In the genomic region with DNA sequence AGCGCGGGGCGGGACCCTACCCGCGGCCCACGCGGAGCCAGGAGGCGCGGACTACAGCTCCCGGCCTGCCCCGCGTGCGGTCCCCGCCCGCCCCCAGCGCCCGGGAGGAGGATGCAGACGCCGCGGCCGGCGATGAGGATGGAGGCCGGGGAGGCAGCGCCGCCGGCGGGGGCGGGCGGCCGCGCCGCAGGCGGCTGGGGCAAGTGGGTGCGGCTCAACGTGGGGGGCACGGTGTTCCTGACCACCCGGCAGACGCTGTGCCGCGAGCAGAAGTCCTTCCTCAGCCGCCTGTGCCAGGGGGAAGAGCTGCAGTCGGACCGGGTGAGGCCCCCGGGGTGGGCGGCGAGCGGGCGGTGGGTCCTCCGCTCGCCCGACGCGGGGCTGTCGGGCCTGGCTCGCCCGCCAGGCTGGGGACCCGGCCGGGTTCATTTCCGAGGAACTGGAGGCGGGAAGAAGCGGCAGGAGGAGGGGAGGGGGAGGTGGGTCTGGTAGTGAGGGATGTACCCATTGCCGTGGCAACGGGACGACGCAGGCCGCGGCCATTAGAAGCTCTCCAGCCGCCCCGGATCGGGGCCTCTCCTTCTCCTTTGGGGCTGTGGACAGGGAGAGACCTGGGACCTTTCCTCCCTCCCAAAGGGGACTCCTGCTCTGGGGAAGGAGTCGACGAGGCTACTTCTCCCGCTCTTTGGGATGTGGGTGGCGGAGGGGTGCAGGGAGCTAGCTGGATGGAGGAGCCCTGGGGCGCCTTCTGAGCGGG, we compare ENCODE assay signal across 8 cellular contexts. TPM values are rescaled to one million over a fixed set of nuclear protein-coding genes. Genes with fewer than 3 reads are reported as not detected.
DNase-seq lines count a peak whose midpoint lies in the region; ATAC-seq, FAIRE-seq and TF ChIP-seq lines count a peak whose summit lies in the region.

A gene with protein sequence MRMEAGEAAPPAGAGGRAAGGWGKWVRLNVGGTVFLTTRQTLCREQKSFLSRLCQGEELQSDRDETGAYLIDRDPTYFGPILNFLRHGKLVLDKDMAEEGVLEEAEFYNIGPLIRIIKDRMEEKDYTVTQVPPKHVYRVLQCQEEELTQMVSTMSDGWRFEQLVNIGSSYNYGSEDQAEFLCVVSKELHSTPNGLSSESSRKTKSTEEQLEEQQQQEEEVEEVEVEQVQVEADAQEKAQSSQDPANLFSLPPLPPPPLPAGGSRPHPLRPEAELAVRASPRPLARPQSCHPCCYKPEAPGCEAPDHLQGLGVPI (plus strand): TSS at position 114 of the 757 bp plus-strand sequence. CDS start 19 bp downstream, at position 133.

- no peaks in the 10 kb centered on the region for H3K9me3 ChIP-seq in A549
- no peaks in the 10 kb centered on the region for H3K9me3 ChIP-seq in adipocyte (ENCODE audit: control insufficient read depth, low read length)
- H3K9me3 ChIP-seq in heart right ventricle = no peaks in the 10 kb centered on the region

- TF ChIP-seq RAD21 in A549 (conservative IDR thresholded peaks at IDR 0.05 in 1 of 2, IDR thresholded peaks at IDR 0.05 in 1 of 2) = no peak

- FAIRE-seq in A549 (lab: Jason Lieb, UNC) = no peak

- peak within 1 kb of the TSS; percentile 87 for H3K4me3 Mint-ChIP-seq in type B pancreatic cell

- CTCF ChIA-PET in A549 (lab: Yijun Ruan, JAX) = interaction anchor here (0.9 to 1.2 kb wide), 3 partner anchors 30 to 196 kb away, joined by 3 to 4 read pairs (median 4); no protein-coding TSS in a partner anchor

- intact Hi-C loops in heart right ventricle (cut with DNase I) (no loop called here), posterior vena cava (cut with DNase I) (no loop called here)

- peaks cover 11% of the 10 kb centered on the region for H3K36me3 ChIP-seq in adipocyte (ENCODE audit: control insufficient read depth, insufficient read depth, low read length, severe bottlenecking)
- peaks cover 0 to 22% (median 6%) of the 10 kb centered on the region in 9 donors for H3K36me3 ChIP-seq in heart right ventricle

- WGBS in A549 (ENCODE audit: missing lambda C conversion rate) = 79% methylated on average over 3 of the region's 76 CpGs
- WGBS in heart right ventricle, 2 donors = 6 to 7% methylated on average over 72 to 76 of the region's 76 CpGs

- peak within 1 kb of the TSS; percentile 86 to 96 for H3K27ac ChIP-seq in A549
- peak within 1 kb of the TSS in 7 of 10 donors; percentile 38 to 81 (median 54) for H3K27ac ChIP-seq in heart right ventricle

- H3K27me3 Mint-ChIP-seq in type B pancreatic cell = no peaks in the 10 kb centered on the region

- peak within 1 kb of the TSS; percentile 90 for H3K4me2 ChIP-seq in A549

- peak; percentile 53 to 77 for DNase-seq in A549 (ENCODE audit: low read depth in 1 of 2, low spot score in 1 of 2)
- DNase-seq in HUDEP-2 (lab: John Stamatoyannopoulos, UW; ENCODE audit: unreplicated experiment in 76 of 76) = peak in 55 of 76 experiments; percentile 1 to 72 (median 44)
- peak; percentile 39 to 77 (median 60) for DNase-seq in T-helper 1 cell
- DNase-seq in adipocyte (ENCODE audit: low read depth) = peak; percentile 92
- peak; percentile 65 to 83 for DNase-seq in heart right ventricle
- DNase-seq in posterior vena cava (ENCODE audit: low spot score) = peak; percentile 90
- peak; percentile 80 for DNase-seq in type B pancreatic cell (ENCODE audit: extremely low spot score, unreplicated experiment)

- H3K4me3 ChIP-seq in A549 (peak within 1 kb of the TSS; percentile 89), adipocyte (ENCODE audit: low read length) (peak within 1 kb of the TSS; percentile 84), heart right ventricle (peak within 1 kb of the TSS; percentile 67 to 81 (median 75))

- ATAC-seq in A549 (peak; percentile 96 to 98), GM18505 (IDR thresholded peaks at IDR 0.05; ENCODE audit: unreplicated experiment) (peak; percentile 58), heart right ventricle (peak; percentile 71 to 94 (median 86))

- H3K9ac ChIP-seq in adipocyte (ENCODE audit: low read length) = peak within 1 kb of the TSS; percentile 78

- TF ChIP-seq EP300 in A549 (IDR thresholded peaks at IDR 0.05) = no peak

- POLR2A ChIA-PET in A549 (lab: Yijun Ruan, JAX) = interaction anchor here (0.8 to 1.5 kb wide), 3 partner anchors 18 to 148 kb away, joined by 3 to 6 read pairs (median 3); no protein-coding TSS in a partner anchor

- TF ChIP-seq POLR2A in A549 (IDR thresholded peaks at IDR 0.05; ENCODE audit: low read length) = peak; percentile 50
- peak; percentile 48 for TF ChIP-seq POLR2A in GM18505 (IDR thresholded peaks at IDR 0.05; ENCODE audit: borderline replicate concordance, extremely low read depth, insufficient read depth, insufficient read length)

- no peaks in the 10 kb centered on the region for H3K9me3 Mint-ChIP-seq in type B pancreatic cell

- peaks cover 14% of the 10 kb centered on the region; the same call in 2 of the 3 replicates for H3K4me1 ChIP-seq in A549
- peaks cover 4% of the 10 kb centered on the region for H3K4me1 ChIP-seq in adipocyte (ENCODE audit: control insufficient read depth, insufficient read depth, low read length)
- peaks cover 6 to 36% (median 24%) of the 10 kb centered on the region in 9 donors for H3K4me1 ChIP-seq in heart right ventricle

- H3K27me3 ChIP-seq in adipocyte (replicated peaks; ENCODE audit: control insufficient read depth, insufficient read depth, low read length) (no peaks in the 10 kb centered on the region), heart right ventricle (no peaks in the 10 kb centered on the region)

- H3K4me1 Mint-ChIP-seq in type B pancreatic cell (ENCODE audit: unreplicated experiment) = peaks cover 12% of the 10 kb centered on the region

- H3K27ac Mint-ChIP-seq in type B pancreatic cell = peak within 1 kb of the TSS; percentile 44

- no peaks in the 10 kb centered on the region for H3K36me3 Mint-ChIP-seq in type B pancreatic cell

- TF ChIP-seq CTCF in A549 (IDR thresholded peaks at IDR 0.05) = no peak
- TF ChIP-seq CTCF in heart right ventricle (IDR thresholded peaks at IDR 0.05) = peak in 1 of 9 donors; percentile 10
- no peak for TF ChIP-seq CTCF in type B pancreatic cell (conservative IDR thresholded peaks at IDR 0.05)

TF ChIP-seq in A549, 52 proteins besides CTCF, POLR2A, EP300 and RAD21:
- TF ChIP-seq PHF8 (IDR thresholded peaks at IDR 0.05; ENCODE audit: borderline replicate concordance, low read depth) (peak; percentile 54; the same call in 1 of the 2 replicates), ZFP36 (IDR thresholded peaks at IDR 0.05; ENCODE audit: borderline replicate concordance, partially characterized antibody) (no peak), JUN (IDR thresholded peaks at IDR 0.05) (peak in 1 of 2 experiments; percentile 46; a peak in 2 of 5 replicates)

RNA-seq across cellular contexts. Expression of the gene that starts here (rescaled TPM):
- polyA plus RNA-seq in A549 (2011; rRNA removed) = 17.7 and 18.7 TPM in 2 replicates
- polyA plus RNA-seq in A549 (2012; cell fraction: cytosol; rRNA removed) = 23.0 and 35.2 TPM in 2 replicates
- polyA plus RNA-seq in A549 (2012; cell fraction: nucleus; rRNA removed) = 49.7 and 59.1 TPM in 2 replicates
- 29.5 to 37.1 TPM (median 35.5 TPM) in 3 replicates for polyA plus RNA-seq in A549 (2017; fragmentation: RNase III; extraction: RNeasy Plus Mini Kit Qiagen cat#74134 plus additional on column Dnase treatment)
- 37.0 and 37.9 TPM in 2 replicates for polyA minus RNA-seq in A549 (2011; rRNA and poly(A)+ RNA removed)
- 10 to 100 TPM in 7 of 10 donors, 1 to 10 TPM in 3; 6.9 to 49.2 (median 13.8) TPM for total RNA-seq in heart right ventricle
- polyA plus RNA-seq in heart right ventricle = 10 to 100 TPM; 17.6 to 17.8 TPM
- 10 to 100 TPM; 20.4 to 22.0 TPM for total RNA-seq in posterior vena cava
- total RNA-seq in type B pancreatic cell (ENCODE audit: low replicate concordance) = 11.1 and 53.7 TPM in 2 replicates

Comparison
In these comparisons a context has a peak if more than half of its experiments do, and no peak if none do; other contexts are left out.
1. Peak in every context shown above with its lines: DNase-seq, ATAC-seq, H3K4me3 ChIP-seq and H3K27ac ChIP-seq.